In the genomic region with DNA sequence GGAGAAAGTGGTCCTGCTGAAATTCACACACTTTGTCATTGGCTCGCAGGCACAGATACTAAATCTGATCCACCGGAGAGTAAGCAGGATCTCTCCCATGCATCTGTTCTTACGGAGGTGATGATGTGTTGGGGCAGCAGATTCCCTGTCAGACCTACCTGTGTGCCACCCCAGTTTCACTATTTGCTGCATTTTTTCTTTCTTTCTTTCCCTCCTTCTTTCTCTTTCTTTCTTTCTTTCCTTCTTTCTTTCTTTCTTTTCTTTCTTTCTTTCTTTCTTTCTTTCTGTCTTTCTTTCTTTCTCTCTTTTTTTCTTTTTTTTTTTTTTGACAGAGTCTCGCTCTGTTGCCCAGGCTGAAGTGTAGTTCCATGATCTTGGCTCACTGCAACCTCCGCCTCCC, we compare ENCODE assay signal across 23 cellular contexts. TPM values are rescaled to one million over a fixed set of nuclear protein-coding genes. Genes with fewer than 3 reads are reported as not detected.
"Had no signal": no experiment of that assay in that cellular context is flagged by ENCODE, and none has a peak within 500 bp of the region (broad histone marks: within the 10 kb centered on the region; RNA-seq: fewer than 3 reads in every experiment).

No MANE protein-coding gene starts in this region.

- H3K9me3 ChIP-seq: left ventricle myocardium inferior, ovary, right atrium auricular region, right lobe of liver, transverse colon, upper lobe of left lung, vagina had no signal

- H3K36me3 ChIP-seq: left ventricle myocardium inferior, ovary, right atrium auricular region, right lobe of liver, transverse colon, upper lobe of left lung, vagina had no signal

- H3K4me1 ChIP-seq: right atrium auricular region, right lobe of liver, transverse colon, upper lobe of left lung, vagina had no signal

- H3K4me3 ChIP-seq: left ventricle myocardium inferior, lung, ovary, right atrium auricular region, right lobe of liver, smooth muscle cell, transverse colon, upper lobe of left lung, vagina had no signal

- H3K27ac ChIP-seq: left ventricle myocardium inferior, ovary, right atrium auricular region, right lobe of liver, transverse colon, upper lobe of left lung, vagina had no signal

- DNase-seq: islet precursor cell; left ventricle myocardium inferior; mesendoderm; naive B cell; natural killer cell; nephron progenitor cell; ovary; right lobe of liver; stimulated activated CD4-positive, alpha-beta T cell treated with anti-CD3 and anti-CD28 coated beads, Interleukin-1b, Interleukin-23, amount 100 ng/mL, for 48 hours; stimulated activated CD4-positive, alpha-beta T cell treated with anti-CD3 and anti-CD28 coated beads, Interleukin-2, amount 100 ng/mL, for 48 hours; stimulated activated CD4-positive, alpha-beta T cell treated with anti-CD3 and anti-CD28 coated beads, Interleukin-4, amount 100 ng/mL, for 4 hours; stimulated activated CD8-positive, alpha-beta memory T cell treated with anti-CD3 and anti-CD28 coated beads, Interleukin-4, amount 100 ng/mL, for 48 hours; stimulated activated naive CD4-positive, alpha-beta T cell treated with Interleukin-2 at 50 U/mL for 16 hours; stimulated activated naive CD8-positive, alpha-beta T cell treated with anti-CD3 and anti-CD28 coated beads, Interleukin-15, amount 100 ng/mL, for 72 hours; transverse colon; upper lobe of left lung had no signal

- H3K27me3 ChIP-seq: ovary, right atrium auricular region, right lobe of liver, transverse colon, upper lobe of left lung, vagina had no signal

RNA-seq across cellular contexts. Expression of gene WSCD2, which starts 37.4 kb away (rescaled TPM):
- total RNA-seq: progenitor cell of endocrine pancreas, pulmonary artery endothelial cell, renal cortical epithelial cell, right lobe of liver had no signal
